Comparison of ENCODE assay signal across 17 cellular contexts in the genomic region with DNA sequence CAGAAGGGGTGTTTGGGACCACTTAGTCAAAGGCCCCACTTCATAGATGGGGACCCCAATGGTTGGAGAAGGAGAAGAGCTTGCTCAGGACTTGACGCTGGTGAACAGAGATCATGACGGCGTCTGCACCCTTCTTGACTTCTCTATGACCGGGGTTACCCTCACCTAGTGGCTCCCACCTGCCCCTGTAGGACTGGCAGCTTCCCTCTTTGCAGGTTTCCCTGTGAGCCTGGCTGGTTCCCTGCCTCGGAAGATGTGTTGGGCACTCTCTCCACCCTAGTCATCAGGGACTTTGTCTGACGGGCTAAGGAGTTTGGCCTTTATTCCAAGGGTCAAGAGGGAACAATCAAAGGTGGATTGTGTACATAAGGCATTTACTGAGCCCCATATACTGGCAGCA. TPM values are rescaled to one million over a fixed set of nuclear protein-coding genes. Genes with fewer than 3 reads are reported as not detected.
DNase-seq lines count a peak whose midpoint lies in the region; ATAC-seq, FAIRE-seq and TF ChIP-seq lines count a peak whose summit lies in the region.
"Had no signal": no experiment of that assay in that cellular context is flagged by ENCODE, and none has a peak within 500 bp of the region (broad histone marks: within the 10 kb centered on the region; RNA-seq: fewer than 3 reads in every experiment).

No MANE protein-coding gene starts in this region.

- H3K4me3 ChIP-seq in HepG2 (replicated peaks in 1 of 3; ENCODE audit: insufficient read depth in 1 of 3, low read depth in 2 of 3, low read length in 3 of 3) = no peak overlapping the region
- no peak overlapping the region for H3K4me3 ChIP-seq in right lobe of liver
- no peak overlapping the region for H3K4me3 ChIP-seq in RWPE2 (ENCODE audit: severe bottlenecking)
- no peak overlapping the region for H3K4me3 ChIP-seq in upper lobe of right lung
- H3K4me3 ChIP-seq: SK-N-MC had no signal

- FAIRE-seq in HepG2 (lab: Jason Lieb, UNC) = no peak
- FAIRE-seq: D721Med had no signal

- WGBS in HepG2 (ENCODE audit: low lambda C conversion rate) = 76% methylated on average over 6 of the region's 6 CpGs
- 46% methylated on average over 3 of the region's 6 CpGs for whole genome bisulfite sequencing in right lobe of liver (ENCODE audit: insufficient coverage, low coverage, low lambda C conversion rate, missing lambda C conversion rate)

- H3K27me3 ChIP-seq in HepG2 (ENCODE audit: control insufficient read depth in 1 of 2, insufficient read depth in 2 of 2, low read length in 2 of 2) (no peaks in the 10 kb centered on the region), right lobe of liver (no peaks in the 10 kb centered on the region), RWPE2 (ENCODE audit: insufficient read depth, poor library complexity, severe bottlenecking) (no peaks in the 10 kb centered on the region), upper lobe of right lung (no peaks in the 10 kb centered on the region)

- CTCF ChIA-PET in HepG2 (lab: Yijun Ruan, JAX; ENCODE audit: low intra/inter-chr PET ratio, low total read pairs) (no interaction called here), HEK293T (lab: Yijun Ruan, JAX) (no interaction called here)

- no peaks in the 10 kb centered on the region for H4K20me1 ChIP-seq in HepG2 (ENCODE audit: insufficient read depth, low read length)

- ATAC-seq in HepG2 = no peak
- no peak for ATAC-seq in right lobe of liver
- ATAC-seq in RWPE2 (ENCODE audit: low read depth) = no peak; the same call in 2 of the 3 replicates
- peak; percentile 79 for ATAC-seq in left colon
- ATAC-seq in upper lobe of right lung = no peak
- ATAC-seq in HG03342 (IDR thresholded peaks at IDR 0.05; ENCODE audit: unreplicated experiment) = no peak

- H3K36me3 ChIP-seq in HepG2 (replicated peaks in 1 of 2; ENCODE audit: control insufficient read depth in 1 of 2, insufficient read depth in 2 of 2, low read length in 2 of 2) (no peaks in the 10 kb centered on the region), right lobe of liver (no peaks in the 10 kb centered on the region), RWPE2 (ENCODE audit: low read depth) (no peaks in the 10 kb centered on the region), upper lobe of right lung (no peaks in the 10 kb centered on the region)

- H3K4me1 ChIP-seq in HepG2 (ENCODE audit: insufficient read depth, low read length) (peaks cover 23% of the 10 kb centered on the region), right lobe of liver (no peaks in the 10 kb centered on the region), RWPE2 (ENCODE audit: insufficient read depth, poor library complexity, severe bottlenecking) (peaks cover 24% of the 10 kb centered on the region), upper lobe of right lung (no peaks in the 10 kb centered on the region)

- in situ Hi-C loops in HepG2 (cut with HindIII; ENCODE audit: extremely low pct_ligation_motif_present, low pct_unique_long_range_greater_than_20kb) = no loop called here

- H3K9me3 ChIP-seq in HepG2 (ENCODE audit: low read length) (no peaks in the 10 kb centered on the region), right lobe of liver (no peaks in the 10 kb centered on the region), RWPE2 (ENCODE audit: severe bottlenecking) (no peaks in the 10 kb centered on the region), upper lobe of right lung (no peaks in the 10 kb centered on the region)

- H2AFZ ChIP-seq in HepG2 (ENCODE audit: low read length) = no peak overlapping the region

- H3K79me2 ChIP-seq in HepG2 (ENCODE audit: insufficient read depth, low read length) = no peaks in the 10 kb centered on the region

- TF ChIP-seq CTCF in HepG2 (CRISPR knock-in tag; IDR thresholded peaks at IDR 0.05) (no peak), right lobe of liver (IDR thresholded peaks at IDR 0.05) (no peak), RWPE2 (IDR thresholded peaks at IDR 0.05; ENCODE audit: poor library complexity, severe bottlenecking) (no peak), upper lobe of right lung (IDR thresholded peaks at IDR 0.05) (no peak)

- H3K27ac ChIP-seq in HepG2 (ENCODE audit: extremely low read length, insufficient read depth, low read length) (no peak overlapping the region), right lobe of liver (no peak overlapping the region), RWPE2 (ENCODE audit: poor library complexity, severe bottlenecking) (peak overlapping the region; percentile 81), upper lobe of right lung (peak overlapping the region; percentile 32)
- H3K27ac ChIP-seq: SK-N-MC had no signal

- H3K4me2 ChIP-seq in HepG2 (ENCODE audit: low read depth, low read length) = no peak overlapping the region

- intact Hi-C loops in HepG2 (cut with micrococcal nuclease; ENCODE audit: unreplicated experiment) (no loop called here), right lobe of liver (cut with DNase I) (no loop called here), left colon (cut with DNase I, micrococcal nuclease) (no loop called here), upper lobe of right lung (cut with DNase I) (no loop called here)

- POLR2A ChIA-PET in HepG2 (lab: Yijun Ruan, JAX) = no interaction called here
- POLR2A ChIA-PET in HEK293T (lab: Yijun Ruan, JAX) = no interaction called here

- no peak for TF ChIP-seq RAD21 in HepG2 (CRISPR knock-in tag; IDR thresholded peaks at IDR 0.05)

- TF ChIP-seq EP300 in HepG2 (IDR thresholded peaks at IDR 0.05; ENCODE audit: low read depth in 2 of 2, low read length in 2 of 2) = no peak
- no peak for TF ChIP-seq EP300 in HepG2 (CRISPR knock-in tag; IDR thresholded peaks at IDR 0.05; ENCODE audit: borderline replicate concordance)

- TF ChIP-seq POLR2A in HepG2 (IDR thresholded peaks at IDR 0.05; ENCODE audit: insufficient read depth in 1 of 2, low read depth in 2 of 2, low read length in 2 of 2) (no peak), right lobe of liver (IDR thresholded peaks at IDR 0.05) (no peak)

- H3K9ac ChIP-seq in HepG2 (ENCODE audit: insufficient read depth, low read depth, low read length) = no peak overlapping the region

- BruUV-seq in HepG2 (replicated peaks; lab: Mats Ljungman, UMichigan) = no TSS peak

- no peak for DNase-seq in HepG2 (ENCODE audit: low spot score)
- no peak for DNase-seq in right lobe of liver
- DNase-seq in RWPE2 (ENCODE audit: low spot score) = no peak
- no peak for DNase-seq in left colon
- DNase-seq in upper lobe of right lung = peak; percentile 8
- DNase-seq in HEK293T (ENCODE audit: extremely low spot score) = no peak
- no peak for DNase-seq in activated CD4-positive, CD25-positive, alpha-beta regulatory T cell (lab: John Stamatoyannopoulos, UW)
- DNase-seq: DND-41, GF-D8, H7, NCI-H1048, NCI-H146, NCI-H2081 treated with DMSO at 0.1 percent for 48 hours had no signal

TF ChIP-seq in HepG2, 621 proteins besides CTCF, POLR2A, EP300 and RAD21 (continues in another document):
- no peak for TF ChIP-seq SAP130 (CRISPR knock-in tag; IDR thresholded peaks at IDR 0.05; ENCODE audit: low read depth)
- TF ChIP-seq, protein P1, sequence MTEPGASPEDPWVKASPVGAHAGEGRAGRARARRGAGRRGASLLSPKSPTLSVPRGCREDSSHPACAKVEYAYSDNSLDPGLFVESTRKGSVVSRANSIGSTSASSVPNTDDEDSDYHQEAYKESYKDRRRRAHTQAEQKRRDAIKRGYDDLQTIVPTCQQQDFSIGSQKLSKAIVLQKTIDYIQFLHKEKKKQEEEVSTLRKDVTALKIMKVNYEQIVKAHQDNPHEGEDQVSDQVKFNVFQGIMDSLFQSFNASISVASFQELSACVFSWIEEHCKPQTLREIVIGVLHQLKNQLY (CRISPR knock-in tag; IDR thresholded peaks at IDR 0.05) = no peak

TF ChIP-seq in HEK293T, 16 proteins besides CTCF, POLR2A, EP300 and RAD21:
- no peak for TF ChIP-seq ZNF384 (IDR thresholded peaks at IDR 0.05)

RNA-seq across cellular contexts. Expression of a gene that starts 22.7 kb away (rescaled TPM):
- total RNA-seq in HepG2 (2016; rRNA removed; fragmentation: Illumina TruSeq; extraction: Trizol) = 0.86 and 1.1 TPM in 2 replicates
- 0.10 and 0.35 TPM in 2 replicates for total RNA-seq in HepG2 (2016; cell fraction: cytosol; rRNA removed; fragmentation: Illumina TruSeq; extraction: Trizol; ENCODE audit: low read depth)
- 0.92 and 1.3 TPM in 2 replicates for total RNA-seq in HepG2 (2016; cell fraction: insoluble cytoplasmic fraction; rRNA removed; fragmentation: Illumina TruSeq; extraction: Trizol)
- total RNA-seq in HepG2 (2016; cell fraction: membrane; rRNA removed; fragmentation: Illumina TruSeq; extraction: Trizol) = 1.1 and 1.5 TPM in 2 replicates
- total RNA-seq in HepG2 (2016; cell fraction: nucleus; rRNA removed; fragmentation: Illumina TruSeq; extraction: Trizol) = 1.1 and 1.3 TPM in 2 replicates
- 0.11 and 0.17 TPM in 2 replicates for polyA plus RNA-seq in HepG2 (2011; rRNA removed)
- polyA plus RNA-seq in HepG2 (2011; cell fraction: cytosol; rRNA removed) = 0.05 and 0.09 TPM in 2 replicates
- polyA plus RNA-seq in HepG2 (2011; cell fraction: nucleus; rRNA removed) = 0.29 and 0.48 TPM in 2 replicates
- 0.15 and 0.40 TPM in 2 replicates for polyA plus RNA-seq in HepG2 (2012)
- polyA plus RNA-seq in HepG2 (2016; cell fraction: cytosol; fragmentation: Illumina TruSeq; extraction: Trizol; ENCODE audit: low read depth) = 0.14 and 0.16 TPM in 2 replicates
- polyA plus RNA-seq in HepG2 (2016; cell fraction: insoluble cytoplasmic fraction; fragmentation: Illumina TruSeq; extraction: Trizol; ENCODE audit: low read depth) = 1.2 and 1.7 TPM in 2 replicates
- polyA plus RNA-seq in HepG2 (2016; cell fraction: membrane; fragmentation: Illumina TruSeq; extraction: Trizol; ENCODE audit: low read depth) = 0.49 and 0.62 TPM in 2 replicates
- polyA plus RNA-seq in HepG2 (2016; cell fraction: nucleus; fragmentation: Illumina TruSeq; extraction: Trizol; ENCODE audit: insufficient read depth, low read depth) = 1.8 and 2.4 TPM in 2 replicates
- polyA minus RNA-seq in HepG2 (2011; rRNA and poly(A)+ RNA removed; ENCODE audit: low replicate concordance) = not detected in 2 replicates
- polyA minus RNA-seq in HepG2 (2011; cell fraction: cytosol; rRNA and poly(A)+ RNA removed) = not detected in 2 replicates
- not detected in 2 replicates for polyA minus RNA-seq in HepG2 (2011; cell fraction: nucleus; rRNA and poly(A)+ RNA removed)
- total RNA-seq in right lobe of liver = not detected
- total RNA-seq in left colon = not detected
- 28.6 TPM for total RNA-seq in upper lobe of right lung
- total RNA-seq: CD4-positive, alpha-beta T cell; H7 had no signal

Comparison
In these comparisons a context has a peak if more than half of its experiments do, and no peak if none do; other contexts are left out.
1. H3K27ac ChIP-seq: peak in RWPE2 (single experiment) and upper lobe of right lung (single experiment); none in HepG2 (single experiment) and right lobe of liver (0 of 3).
2. RNA of a gene that starts 22.7 kb away (total RNA-seq): 28.6 TPM in upper lobe of right lung (single experiment); 0.10 to 1.5 TPM in HepG2, not detected in left colon and not detected in right lobe of liver; every median in the first group is over 10 times any median in the second.